In genomic region chr4:140812916-140813315, GRCh38 we compare ENCODE assay signal across 24 cellular contexts.
"Had no signal": no experiment of that assay in that cellular context is flagged by ENCODE, and none has a peak within 500 bp of the region (broad histone marks: within the 10 kb centered on the region; RNA-seq: fewer than 3 reads in every experiment).

No MANE protein-coding gene starts in this region.

- H3K4me1 ChIP-seq: colonic mucosa, foreskin keratinocyte, gastrocnemius medialis had no signal

- H3K27ac ChIP-seq: colonic mucosa, coronary artery, dorsolateral prefrontal cortex, epithelial cell of prostate, esophagus muscularis mucosa, esophagus squamous epithelium, foreskin keratinocyte, gastrocnemius medialis, gastroesophageal sphincter, heart left ventricle, heart right ventricle, hepatocyte had no signal

- DNase-seq: colonic mucosa; cortex of kidney; dermis blood vessel endothelial cell; dorsolateral prefrontal cortex; effector CD4-positive, alpha-beta T cell; effector CD8-positive, alpha-beta T cell; effector memory CD4-positive, alpha-beta T cell; effector memory CD8-positive, alpha-beta T cell; endodermal cell; erythroblast; esophagus squamous epithelium; foreskin fibroblast; foreskin keratinocyte; foreskin melanocyte; gastrocnemius medialis; glutamatergic neuron; head of caudate nucleus; heart left ventricle; heart right ventricle had no signal

- H3K36me3 ChIP-seq: colonic mucosa, esophagus muscularis mucosa, esophagus squamous epithelium, gastrocnemius medialis, gastroesophageal sphincter, heart left ventricle, heart right ventricle had no signal

- H3K9me3 ChIP-seq: colonic mucosa, esophagus muscularis mucosa, esophagus squamous epithelium, gastrocnemius medialis, gastroesophageal sphincter, heart left ventricle, heart right ventricle had no signal

- H3K4me3 ChIP-seq: colonic mucosa, coronary artery, dorsolateral prefrontal cortex, esophagus muscularis mucosa, esophagus squamous epithelium, gastrocnemius medialis, gastroesophageal sphincter, heart left ventricle, heart right ventricle, hepatocyte had no signal

- H3K27me3 ChIP-seq: colonic mucosa, esophagus muscularis mucosa, gastrocnemius medialis, heart left ventricle, heart right ventricle, hepatocyte had no signal
